ENCODE assay signal across 34 cellular contexts in the genomic region with DNA sequence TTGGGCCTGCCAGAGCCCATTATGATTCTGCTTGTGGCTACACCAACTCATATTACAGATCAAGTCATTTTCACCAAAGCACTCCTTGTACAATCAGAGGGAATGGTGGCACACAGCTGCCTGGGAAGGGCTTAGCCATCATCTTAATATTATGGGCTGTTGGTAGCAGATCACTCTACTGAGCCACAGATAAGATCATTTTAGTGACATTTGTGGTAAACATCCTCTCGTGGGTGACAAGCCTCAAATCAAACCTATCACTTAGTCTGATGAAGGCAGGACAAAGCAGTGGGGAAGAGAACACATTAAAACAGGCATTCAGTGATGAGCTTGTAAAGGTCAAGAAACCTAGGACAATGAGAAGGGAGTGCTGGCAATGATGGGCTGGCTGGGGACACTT.
"Had no signal": no experiment of that assay in that cellular context is flagged by ENCODE, and none has a peak within 500 bp of the region (broad histone marks: within the 10 kb centered on the region; RNA-seq: fewer than 3 reads in every experiment).

No MANE protein-coding gene starts in this region.

- H3K9me3 ChIP-seq: ascending aorta had no signal

- H3K4me3 Mint-ChIP-seq: activated B cell treated with CpG ODN at 0.5 μM for 24 hours; activated CD4-positive, alpha-beta memory T cell treated with anti-CD3 and anti-CD28 coated beads for 36 hours; activated CD4-positive, alpha-beta T cell treated with anti-CD3 and anti-CD28 coated beads, Interleukin-2, amount 10 ng/mL, durations not matched to agents 24 days and 14 days; activated CD8-positive, alpha-beta T cell treated with anti-CD3 and anti-CD28 coated beads for 36 hours; activated naive CD4-positive, alpha-beta T cell treated with anti-CD3 and anti-CD28 coated beads, Interleukin-2, amount 10 ng/mL, durations not matched to agents 7 days and 5 days; activated naive CD4-positive, alpha-beta T cell treated with anti-CD3 and anti-CD28 coated beads, Interleukin-2, amount 50 U/mL, for 24 hours; activated naive CD8-positive, alpha-beta T cell; activated naive CD8-positive, alpha-beta T cell treated with anti-CD3 and anti-CD28 coated beads, Interleukin-2, amount 10 ng/mL, durations not matched to agents 7 days and 5 days; activated naive CD8-positive, alpha-beta T cell treated with anti-CD3 and anti-CD28 coated beads, Interleukin-2, amount 50 U/mL, for 24 hours; activated T-cell treated with anti-CD3 and anti-CD28 coated beads, Interleukin-2, amount 50 U/mL, for 4 hours; activated T-cell treated with anti-CD3 and anti-CD28 coated beads, Interleukin-2, amount 50 U/mL, for 72 hours; activated T-helper 1 cell treated with anti-CD3 and anti-CD28 coated beads, Interleukin-12 subunit alpha, Interleukin-12 subunit beta, Interleukin-2, Interleukin-4 antibody, amounts not matched to agents 30 ng/mL and 10 ng/mL and 1 ng/mL, durations not matched to agents 14 hours and 24 hours and 36 hours; activated T-helper 17 cell treated with anti-CD3 and anti-CD28 coated beads, Interleukin-2, amount 50 U/mL, for 72 hours; brain; T-helper 1 cell treated with Interleukin-12 subunit alpha and Interleukin-12 subunit beta and Interleukin-4 antibody, amounts not matched to agents 30 μg/mL and 1 μg/mL, for 36 hours; T-helper 2 cell treated with Interferon-gamma antibody and Interleukin-4, amounts not matched to agents 5 μg/mL and 100 μg/mL, for 36 hours had no signal

- H3K27ac Mint-ChIP-seq: activated B cell treated with CpG ODN at 0.5 μM for 24 hours; activated CD4-positive, alpha-beta memory T cell treated with anti-CD3 and anti-CD28 coated beads for 36 hours; activated CD4-positive, alpha-beta T cell treated with anti-CD3 and anti-CD28 coated beads, Interleukin-2, amount 10 ng/mL, durations not matched to agents 24 days and 14 days; activated CD8-positive, alpha-beta T cell treated with anti-CD3 and anti-CD28 coated beads for 36 hours; activated naive CD4-positive, alpha-beta T cell treated with anti-CD3 and anti-CD28 coated beads, Interleukin-2, amount 10 ng/mL, durations not matched to agents 7 days and 5 days; activated naive CD4-positive, alpha-beta T cell treated with anti-CD3 and anti-CD28 coated beads, Interleukin-2, amount 50 U/mL, for 24 hours; activated naive CD8-positive, alpha-beta T cell; activated naive CD8-positive, alpha-beta T cell treated with anti-CD3 and anti-CD28 coated beads, Interleukin-2, amount 10 ng/mL, durations not matched to agents 7 days and 5 days; activated naive CD8-positive, alpha-beta T cell treated with anti-CD3 and anti-CD28 coated beads, Interleukin-2, amount 50 U/mL, for 24 hours; activated T-cell treated with anti-CD3 and anti-CD28 coated beads, Interleukin-2, amount 50 U/mL, for 72 hours; activated T-helper 1 cell treated with anti-CD3 and anti-CD28 coated beads, Interleukin-12 subunit alpha, Interleukin-12 subunit beta, Interleukin-2, Interleukin-4 antibody, amounts not matched to agents 30 ng/mL and 10 ng/mL and 1 ng/mL, durations not matched to agents 14 hours and 24 hours and 36 hours; activated T-helper 17 cell treated with anti-CD3 and anti-CD28 coated beads, Interleukin-2, amount 50 U/mL, for 72 hours; brain; T-helper 1 cell treated with Interleukin-12 subunit alpha and Interleukin-12 subunit beta and Interleukin-4 antibody, amounts not matched to agents 30 μg/mL and 1 μg/mL, for 36 hours; T-helper 2 cell treated with Interferon-gamma antibody and Interleukin-4, amounts not matched to agents 5 μg/mL and 100 μg/mL, for 36 hours had no signal

- FAIRE-seq: TTC549 had no signal

- H3K4me1 ChIP-seq: ascending aorta had no signal

- H3K36me3 Mint-ChIP-seq: activated CD4-positive, alpha-beta memory T cell treated with anti-CD3 and anti-CD28 coated beads for 36 hours; activated naive CD4-positive, alpha-beta T cell treated with anti-CD3 and anti-CD28 coated beads, Interleukin-2, amount 10 ng/mL, durations not matched to agents 7 days and 5 days; activated naive CD4-positive, alpha-beta T cell treated with anti-CD3 and anti-CD28 coated beads, Interleukin-2, amount 50 U/mL, for 24 hours; activated naive CD8-positive, alpha-beta T cell; activated naive CD8-positive, alpha-beta T cell treated with anti-CD3 and anti-CD28 coated beads, Interleukin-2, amount 10 ng/mL, durations not matched to agents 7 days and 5 days; brain had no signal

- H3K9me3 Mint-ChIP-seq: activated B cell treated with CpG ODN at 0.5 μM for 24 hours; activated CD4-positive, alpha-beta T cell treated with anti-CD3 and anti-CD28 coated beads, Interleukin-2, amount 10 ng/mL, durations not matched to agents 24 days and 14 days; activated naive CD4-positive, alpha-beta T cell treated with anti-CD3 and anti-CD28 coated beads, Interleukin-2, amount 50 U/mL, for 24 hours; activated naive CD8-positive, alpha-beta T cell treated with anti-CD3 and anti-CD28 coated beads, Interleukin-2, amount 10 ng/mL, durations not matched to agents 7 days and 5 days; activated naive CD8-positive, alpha-beta T cell treated with anti-CD3 and anti-CD28 coated beads, Interleukin-2, amount 50 U/mL, for 24 hours; activated T-cell treated with anti-CD3 and anti-CD28 coated beads, Interleukin-2, amount 50 U/mL, for 4 hours; activated T-helper 1 cell treated with anti-CD3 and anti-CD28 coated beads, Interleukin-12 subunit alpha, Interleukin-12 subunit beta, Interleukin-2, Interleukin-4 antibody, amounts not matched to agents 30 ng/mL and 10 ng/mL and 1 ng/mL, durations not matched to agents 14 hours and 24 hours and 36 hours; activated T-helper 17 cell treated with anti-CD3 and anti-CD28 coated beads, Interleukin-2, amount 50 U/mL, for 72 hours; T-helper 1 cell treated with Interleukin-12 subunit alpha and Interleukin-12 subunit beta and Interleukin-4 antibody, amounts not matched to agents 30 μg/mL and 1 μg/mL, for 36 hours; T-helper 2 cell treated with Interferon-gamma antibody and Interleukin-4, amounts not matched to agents 5 μg/mL and 100 μg/mL, for 36 hours had no signal

- H3K4me1 Mint-ChIP-seq: activated CD4-positive, alpha-beta T cell treated with anti-CD3 and anti-CD28 coated beads, Interleukin-2, amount 10 ng/mL, durations not matched to agents 24 days and 14 days; activated naive CD4-positive, alpha-beta T cell treated with anti-CD3 and anti-CD28 coated beads, Interleukin-2, amount 10 ng/mL, durations not matched to agents 7 days and 5 days; activated naive CD4-positive, alpha-beta T cell treated with anti-CD3 and anti-CD28 coated beads, Interleukin-2, amount 50 U/mL, for 24 hours; activated naive CD8-positive, alpha-beta T cell treated with anti-CD3 and anti-CD28 coated beads, Interleukin-2, amount 10 ng/mL, durations not matched to agents 7 days and 5 days; activated T-helper 17 cell treated with anti-CD3 and anti-CD28 coated beads, Interleukin-2, amount 50 U/mL, for 72 hours; brain had no signal

- H3K27me3 Mint-ChIP-seq: activated CD4-positive, alpha-beta memory T cell treated with anti-CD3 and anti-CD28 coated beads for 36 hours; activated CD4-positive, alpha-beta T cell treated with anti-CD3 and anti-CD28 coated beads, Interleukin-2, amount 10 ng/mL, durations not matched to agents 24 days and 14 days; activated CD8-positive, alpha-beta T cell treated with anti-CD3 and anti-CD28 coated beads for 36 hours; activated naive CD4-positive, alpha-beta T cell treated with anti-CD3 and anti-CD28 coated beads, Interleukin-2, amount 10 ng/mL, durations not matched to agents 7 days and 5 days; activated naive CD4-positive, alpha-beta T cell treated with anti-CD3 and anti-CD28 coated beads, Interleukin-2, amount 50 U/mL, for 24 hours; activated naive CD8-positive, alpha-beta T cell treated with anti-CD3 and anti-CD28 coated beads, Interleukin-2, amount 10 ng/mL, durations not matched to agents 7 days and 5 days; activated naive CD8-positive, alpha-beta T cell treated with anti-CD3 and anti-CD28 coated beads, Interleukin-2, amount 50 U/mL, for 24 hours; brain had no signal

- H3K27me3 ChIP-seq: ascending aorta had no signal

- H3K4me3 ChIP-seq: ascending aorta had no signal

- H3K36me3 ChIP-seq: ascending aorta had no signal

- H3K27ac ChIP-seq: ascending aorta, VCaP had no signal

- DNase-seq: activated B cell treated with CpG ODN at 0.5 μM for 24 hours; activated CD4-positive, alpha-beta memory T cell treated with anti-CD3 and anti-CD28 coated beads for 36 hours; activated CD4-positive, alpha-beta T cell treated with anti-CD3 and anti-CD28 coated beads for 4 hours; activated CD4-positive, alpha-beta T cell treated with anti-CD3 and anti-CD28 coated beads, Interleukin-2, amount 10 ng/mL, durations not matched to agents 24 days and 14 days; activated CD4-positive, alpha-beta T cell treated with anti-CD3 and anti-CD28 coated beads, Interleukin-2, amount 50 U/mL, for 1 hour; activated CD4-positive, alpha-beta T cell treated with anti-CD3 and anti-CD28 coated beads, Interleukin-2, amount 50 U/mL, for 4 hours; activated CD4-positive, CD25-positive, alpha-beta regulatory T cell treated with anti-CD3 and anti-CD28 coated beads, Interleukin-2, amount 50 U/mL, for 72 hours; activated CD8-positive, alpha-beta memory T cell treated with anti-CD3 and anti-CD28 coated beads, Interleukin-2, amount 50 U/mL, for 4 hours; activated CD8-positive, alpha-beta T cell treated with anti-CD3 and anti-CD28 coated beads for 36 hours; activated effector memory CD4-positive, alpha-beta T cell treated with anti-CD3 and anti-CD28 coated beads, Interleukin-2, amount 50 U/mL, for 16 hours; activated naive CD4-positive, alpha-beta T cell treated with anti-CD3 and anti-CD28 coated beads, Interleukin-2, amount 10 ng/mL, durations not matched to agents 7 days and 5 days; activated naive CD4-positive, alpha-beta T cell treated with Interleukin-2 at 50 U/mL for 16 hours; activated naive CD8-positive, alpha-beta T cell treated with anti-CD3 and anti-CD28 coated beads, Interleukin-2, amount 10 ng/mL, durations not matched to agents 7 days and 5 days; activated naive CD8-positive, alpha-beta T cell treated with anti-CD3 and anti-CD28 coated beads, Interleukin-2, amount 50 U/mL, for 24 hours; activated T-cell treated with anti-CD3 and anti-CD28 coated beads for 4 hours; activated T-cell treated with anti-CD3 and anti-CD28 coated beads, Interleukin-2, amount 50 U/mL, for 1 hour; activated T-cell treated with anti-CD3 and anti-CD28 coated beads, Interleukin-2, amount 50 U/mL, for 4 hours; activated T-cell treated with anti-CD3 and anti-CD28 coated beads, Interleukin-2, amount 50 U/mL, for 72 hours; amygdala; anterior cingulate cortex; central memory CD4-positive, alpha-beta T cell; SW 1271; T-helper 1 cell; T-helper 9 cell had no signal

- ATAC-seq: activated CD8-positive, alpha-beta T cell treated with anti-CD3 and anti-CD28 coated beads for 36 hours; activated naive CD8-positive, alpha-beta T cell treated with anti-CD3 and anti-CD28 coated beads, Interleukin-2, amount 50 U/mL, for 24 hours; activated T-cell treated with anti-CD3 and anti-CD28 coated beads, Interleukin-2, amount 50 U/mL, for 4 hours; activated T-cell treated with anti-CD3 and anti-CD28 coated beads, Interleukin-2, amount 50 U/mL, for 72 hours; activated T-helper 17 cell treated with anti-CD3 and anti-CD28 coated beads, Interleukin-2, amount 50 U/mL, for 72 hours had no signal
